Comparison of ENCODE assay signal across 14 cellular contexts in the genomic region with DNA sequence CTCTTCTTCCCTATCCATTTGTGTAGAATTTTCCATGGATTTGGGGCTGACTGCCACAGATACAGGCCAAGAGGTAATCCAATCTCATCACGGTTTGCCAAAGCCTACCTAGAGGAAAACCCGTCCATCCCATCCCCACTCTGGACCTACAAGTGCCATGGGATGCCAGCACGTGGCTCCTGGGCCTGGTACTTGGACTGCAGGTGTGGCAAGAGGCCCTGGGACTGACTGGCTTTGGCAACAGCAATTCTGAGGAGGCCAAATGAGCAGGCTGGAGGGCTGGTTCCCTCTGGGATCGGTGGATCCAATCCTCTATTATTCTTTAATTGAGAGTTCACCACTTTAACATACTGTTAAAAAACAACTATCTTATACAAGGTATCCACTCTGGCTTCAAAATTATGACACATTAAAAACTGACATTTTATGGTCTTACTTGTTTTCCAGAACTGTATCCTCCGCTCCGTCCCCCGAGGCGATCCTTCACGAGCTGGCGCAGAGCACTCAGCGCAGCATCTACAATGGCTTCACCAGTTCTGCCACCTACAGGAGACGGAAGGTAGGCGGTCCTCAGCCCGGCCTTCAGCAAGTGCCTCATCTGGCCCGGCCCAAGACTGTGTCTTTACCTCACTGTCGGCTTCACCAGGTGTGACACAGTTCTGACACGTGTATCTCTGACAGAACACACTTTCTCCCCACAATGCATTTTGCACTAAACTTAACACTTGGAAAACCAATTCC. TPM values are rescaled to one million over a fixed set of nuclear protein-coding genes. Genes with fewer than 3 reads are reported as not detected.
DNase-seq lines count a peak whose midpoint lies in the region; ATAC-seq and TF ChIP-seq lines count a peak whose summit lies in the region.
"Had no signal": no experiment of that assay in that cellular context is flagged by ENCODE, and none has a peak within 500 bp of the region (broad histone marks: within the 10 kb centered on the region; RNA-seq: fewer than 3 reads in every experiment).

No MANE protein-coding gene starts in this region.

- no peak overlapping the region for H3K4me3 ChIP-seq in CD8-positive, alpha-beta T cell (ENCODE audit: low read depth, low read length)
- H3K4me3 ChIP-seq in H7 (ENCODE audit: insufficient read depth, low read depth, low read length) (no peak overlapping the region), mesendoderm (ENCODE audit: low read length) (no peak overlapping the region)
- H3K4me3 ChIP-seq: upper lobe of left lung had no signal

- DNase-seq in CD8-positive, alpha-beta T cell, result no peak
- DNase-seq in H7 (peak; percentile 55), mesendoderm (peak; percentile 48), omental fat pad (ENCODE audit: low spot score) (no peak), NAMALWA (ENCODE audit: low spot score) (no peak), AG20443 (ENCODE audit: low spot score) (no peak)
- no peak for DNase-seq in stimulated activated naive CD4-positive, alpha-beta T cell treated with Interleukin-2 at 50 U/mL for 16 hours (lab: John Stamatoyannopoulos, UW)
- DNase-seq: activated T-cell treated with anti-CD3 and anti-CD28 coated beads, Interleukin-2, amount 50 U/mL, for 4 hours; HCEC 1CT; NCI-H1105 treated with DMSO at 0.1 percent for 48 hours; small intestine; upper lobe of left lung had no signal

- intact Hi-C loops in CD8-positive, alpha-beta T cell (cut with DNase I, micrococcal nuclease), result no loop called here

- H3K4me2 ChIP-seq in mesendoderm (ENCODE audit: low read length), result no peak overlapping the region

- H3K27me3 Mint-ChIP-seq in CD8-positive, alpha-beta T cell (ENCODE audit: low read depth), result no peaks in the 10 kb centered on the region
- H3K27me3 Mint-ChIP-seq in activated T-helper 17 cell treated with anti-CD3 and anti-CD28 coated beads, Interleukin-2, amount 50 U/mL, for 72 hours, result no peaks in the 10 kb centered on the region

- peaks cover 44% of the 10 kb centered on the region for H3K36me3 ChIP-seq in CD8-positive, alpha-beta T cell (ENCODE audit: insufficient read depth, low read length)
- H3K36me3 ChIP-seq in H7 (replicated peaks; ENCODE audit: control insufficient read depth, insufficient read depth, low read length) (peaks cover 43% of the 10 kb centered on the region), mesendoderm (ENCODE audit: control insufficient read depth, insufficient read depth, low read length) (peaks cover 27% of the 10 kb centered on the region)

- H4K8ac ChIP-seq in mesendoderm (ENCODE audit: low read depth, low read length), result no peak overlapping the region

- H3K56ac ChIP-seq in mesendoderm (ENCODE audit: low read length), result no peak overlapping the region

- no peak for ATAC-seq in CD8-positive, alpha-beta T cell
- ATAC-seq in activated T-helper 17 cell treated with anti-CD3 and anti-CD28 coated beads, Interleukin-2, amount 50 U/mL, for 72 hours (replicated peaks), result no peak
- ATAC-seq in omental fat pad (ENCODE audit: low FRiP score), result no peak

- no peak for TF ChIP-seq CTCF in CD8-positive, alpha-beta T cell (IDR thresholded peaks at IDR 0.05)
- no peak for TF ChIP-seq CTCF in omental fat pad (IDR thresholded peaks at IDR 0.05)

- H3K27ac ChIP-seq in CD8-positive, alpha-beta T cell (ENCODE audit: low read depth, low read length), result no peak overlapping the region
- H3K27ac ChIP-seq in mesendoderm (ENCODE audit: low read depth, low read length), result no peak overlapping the region
- H3K27ac ChIP-seq: neutrophil, upper lobe of left lung had no signal

- H3K9me3 Mint-ChIP-seq in CD8-positive, alpha-beta T cell, result no peaks in the 10 kb centered on the region
- H3K9me3 Mint-ChIP-seq in activated T-helper 17 cell treated with anti-CD3 and anti-CD28 coated beads, Interleukin-2, amount 50 U/mL, for 72 hours, result no peaks in the 10 kb centered on the region
- H3K9me3 Mint-ChIP-seq: activated T-cell treated with anti-CD3 and anti-CD28 coated beads, Interleukin-2, amount 50 U/mL, for 4 hours had no signal

- no peaks in the 10 kb centered on the region for H3K27me3 ChIP-seq in CD8-positive, alpha-beta T cell (ENCODE audit: insufficient read depth, low read length)
- H3K27me3 ChIP-seq in H7 (ENCODE audit: control insufficient read depth, insufficient read depth, low read length) (no peaks in the 10 kb centered on the region), mesendoderm (ENCODE audit: insufficient read depth, low read length, poor library complexity) (no peaks in the 10 kb centered on the region)
- H3K27me3 ChIP-seq: neutrophil, upper lobe of left lung had no signal

- H2BK5ac ChIP-seq in mesendoderm (ENCODE audit: low read length), result no peak overlapping the region

- no peak overlapping the region for H3K4me3 Mint-ChIP-seq in CD8-positive, alpha-beta T cell
- peak overlapping the region; percentile 83 for H3K4me3 Mint-ChIP-seq in activated T-helper 17 cell treated with anti-CD3 and anti-CD28 coated beads, Interleukin-2, amount 50 U/mL, for 72 hours
- H3K4me3 Mint-ChIP-seq: activated T-cell treated with anti-CD3 and anti-CD28 coated beads, Interleukin-2, amount 50 U/mL, for 4 hours had no signal

- no peaks in the 10 kb centered on the region for H3K4me1 ChIP-seq in CD8-positive, alpha-beta T cell (ENCODE audit: insufficient read depth, low read length)
- H3K4me1 ChIP-seq in mesendoderm (ENCODE audit: control insufficient read depth, low read depth, low read length), result no peaks in the 10 kb centered on the region

- H3K23ac ChIP-seq in mesendoderm (ENCODE audit: low read length), result no peak overlapping the region

- H3K9ac ChIP-seq in mesendoderm (ENCODE audit: low read length), result no peak overlapping the region

- H2AK5ac ChIP-seq in mesendoderm (ENCODE audit: low read length), result no peak overlapping the region

- no peak overlapping the region for H2BK15ac ChIP-seq in mesendoderm (replicated peaks; ENCODE audit: low read depth)

- H3K36me3 Mint-ChIP-seq in CD8-positive, alpha-beta T cell, result peaks cover 91% of the 10 kb centered on the region
- peaks cover 100% of the 10 kb centered on the region for H3K36me3 Mint-ChIP-seq in activated T-helper 17 cell treated with anti-CD3 and anti-CD28 coated beads, Interleukin-2, amount 50 U/mL, for 72 hours (ENCODE audit: low read depth)

- peaks cover 24% of the 10 kb centered on the region for H3K4me1 Mint-ChIP-seq in CD8-positive, alpha-beta T cell (ENCODE audit: low read depth)
- peaks cover 34% of the 10 kb centered on the region for H3K4me1 Mint-ChIP-seq in activated T-helper 17 cell treated with anti-CD3 and anti-CD28 coated beads, Interleukin-2, amount 50 U/mL, for 72 hours

- no peaks in the 10 kb centered on the region for H3K9me3 ChIP-seq in CD8-positive, alpha-beta T cell (ENCODE audit: low read length)
- H3K9me3 ChIP-seq: neutrophil, upper lobe of left lung had no signal

- POLR2A ChIA-PET in CD8-positive, alpha-beta T cell (lab: Charles Lee), result interaction anchor here (1.6 kb wide), 1 partner anchor 19 kb away, joined by 4 read pairs; no protein-coding TSS in a partner anchor

- H2BK120ac ChIP-seq in mesendoderm (ENCODE audit: low read depth, low read length), result no peak overlapping the region

- H3K79me1 ChIP-seq in mesendoderm (ENCODE audit: low read length), result peaks cover 8% of the 10 kb centered on the region

- H4K5ac ChIP-seq in mesendoderm (ENCODE audit: low read length), result no peak overlapping the region

- H3K18ac ChIP-seq in mesendoderm (ENCODE audit: low read length), result no peak overlapping the region

- no CpG with 5 or more reads among the region's 17 CpGs for WGBS in mesendoderm (ENCODE audit: extremely low coverage, insufficient coverage, low lambda C conversion rate)

- peaks cover 8% of the 10 kb centered on the region for H3K79me2 ChIP-seq in mesendoderm (ENCODE audit: control insufficient read depth, insufficient read depth, low read length)

- CTCF ChIA-PET in CD8-positive, alpha-beta T cell (lab: Charles Lee), result interaction anchor here (1.8 kb wide), 1 partner anchor 39 kb away, joined by 7 read pairs; no protein-coding TSS in a partner anchor

- H3K27ac Mint-ChIP-seq in CD8-positive, alpha-beta T cell, result peak overlapping the region; percentile 91
- peak overlapping the region; percentile 91 for H3K27ac Mint-ChIP-seq in activated T-helper 17 cell treated with anti-CD3 and anti-CD28 coated beads, Interleukin-2, amount 50 U/mL, for 72 hours

- H3K4ac ChIP-seq in mesendoderm (ENCODE audit: low read depth, low read length), result no peak overlapping the region

RNA-seq across cellular contexts. Expression of a gene that starts 19.8 kb away (rescaled TPM):
- total RNA-seq in CD8-positive, alpha-beta T cell, result 10 to 100 TPM; 24.4 to 24.8 TPM
- 330 and 354 TPM in 2 replicates for total RNA-seq in H7 (2014; rRNA removed; shearing (Covaris generic))
- 100 to 1,000 TPM; 129 to 206 TPM for total RNA-seq in activated T-helper 17 cell treated with anti-CD3 and anti-CD28 coated beads, Interleukin-2, amount 50 U/mL, for 72 hours
- 288 TPM for polyA plus RNA-seq in mesendoderm (2013, experiment 1 of 2)
- polyA plus RNA-seq in mesendoderm (2013, experiment 2 of 2), result 284 TPM
- 100 to 1,000 TPM in 2 of 4 donors, 10 to 100 TPM in 2; 86.9 to 146 (median 114) TPM for total RNA-seq in omental fat pad

Comparison
In these comparisons a context has a peak if more than half of its experiments do, and no peak if none do; other contexts are left out.
1. DNase-seq: peak in H7 (single experiment) and mesendoderm (single experiment); none in CD8-positive, alpha-beta T cell (0 of 7), omental fat pad (single experiment), NAMALWA (single experiment), AG20443 (single experiment) and stimulated activated naive CD4-positive, alpha-beta T cell treated with Interleukin-2 at 50 U/mL for 16 hours (single experiment).